23 cellular contexts compared by ENCODE assay signal in genomic region chr13:42063105-42063504, GRCh38. TPM values are rescaled to one million over a fixed set of nuclear protein-coding genes. Genes with fewer than 3 reads are reported as not detected.
DNase-seq lines count a peak whose midpoint lies in the region; ATAC-seq and TF ChIP-seq lines count a peak whose summit lies in the region.
"Had no signal": no experiment of that assay in that cellular context is flagged by ENCODE, and none has a peak within 500 bp of the region (broad histone marks: within the 10 kb centered on the region; RNA-seq: fewer than 3 reads in every experiment).

No MANE protein-coding gene starts in this region.

- H3K27me3 ChIP-seq in endodermal cell (ENCODE audit: control insufficient read depth, insufficient read depth, low read length, poor library complexity, severe bottlenecking) = no peaks in the 10 kb centered on the region
- H3K27me3 ChIP-seq: BLaER1, MG63, SJCRH30 had no signal

- peaks cover 7% of the 10 kb centered on the region for H3K4me1 Mint-ChIP-seq in T-helper 1 cell treated with Interleukin-12 subunit alpha and Interleukin-12 subunit beta and Interleukin-4 antibody, amounts not matched to agents 30 μg/mL and 1 μg/mL, for 36 hours (ENCODE audit: low read depth)
- H3K4me1 Mint-ChIP-seq in endodermal cell = peaks cover 3% of the 10 kb centered on the region
- peaks cover 5 to 6% of the 10 kb centered on the region in 2 donors for H3K4me1 Mint-ChIP-seq in stimulated activated naive B cell treated with anti-CD40 and anti-IgM and Interleukin-4, amounts not matched to agents 10 μg/mL and 1 μg/mL and 100 μg/mL, for 72 hours

- no peaks in the 10 kb centered on the region for H3K4me1 ChIP-seq in endodermal cell (ENCODE audit: control insufficient read depth, insufficient read depth, low read length)
- H3K4me1 ChIP-seq: BLaER1, Caco-2 had no signal

- ATAC-seq in HG02970 (IDR thresholded peaks at IDR 0.05; ENCODE audit: low FRiP score, unreplicated experiment) = no peak
- no peak for ATAC-seq in stimulated activated naive B cell treated with anti-CD40 and anti-IgM and Interleukin-4, amounts not matched to agents 10 μg/mL and 1 μg/mL and 100 μg/mL, for 72 hours (replicated peaks)
- ATAC-seq: HCT116, Panc1 had no signal

- WGBS in endodermal cell (ENCODE audit: insufficient coverage in 1 of 2, insufficient read length in 1 of 2), 2 experiments = 60 to 78% methylated on average over 1 to 2 of the region's 2 CpGs

- peaks cover 14% of the 10 kb centered on the region for H3K9me3 ChIP-seq in endodermal cell (ENCODE audit: control insufficient read depth, low read length)
- H3K9me3 ChIP-seq: Caco-2, MG63, SJCRH30 had no signal

- H3K27me3 Mint-ChIP-seq in T-helper 1 cell treated with Interleukin-12 subunit alpha and Interleukin-12 subunit beta and Interleukin-4 antibody, amounts not matched to agents 30 μg/mL and 1 μg/mL, for 36 hours (ENCODE audit: low read depth) = no peaks in the 10 kb centered on the region
- peaks cover 3% of the 10 kb centered on the region for H3K27me3 Mint-ChIP-seq in endodermal cell (ENCODE audit: insufficient read depth)
- H3K27me3 Mint-ChIP-seq in stimulated activated naive B cell treated with anti-CD40 and anti-IgM and Interleukin-4, amounts not matched to agents 10 μg/mL and 1 μg/mL and 100 μg/mL, for 72 hours = no peaks in the 10 kb centered on the region
- H3K27me3 Mint-ChIP-seq: CD4-positive, alpha-beta memory T cell had no signal

- TF ChIP-seq CTCF in endodermal cell (conservative IDR thresholded peaks at IDR 0.05) = no peak

- H3K27ac Mint-ChIP-seq in T-helper 1 cell treated with Interleukin-12 subunit alpha and Interleukin-12 subunit beta and Interleukin-4 antibody, amounts not matched to agents 30 μg/mL and 1 μg/mL, for 36 hours = peak overlapping the region; percentile 17
- no peak overlapping the region for H3K27ac Mint-ChIP-seq in endodermal cell
- H3K27ac Mint-ChIP-seq in stimulated activated naive B cell treated with anti-CD40 and anti-IgM and Interleukin-4, amounts not matched to agents 10 μg/mL and 1 μg/mL and 100 μg/mL, for 72 hours = no peak overlapping the region

- H3K9ac ChIP-seq in endodermal cell (ENCODE audit: extremely low read depth, low read length, poor library complexity, severe bottlenecking) = no peak overlapping the region
- H3K9ac ChIP-seq: BLaER1, GM23248 had no signal

- peaks cover 14% of the 10 kb centered on the region for H3K36me3 ChIP-seq in endodermal cell (ENCODE audit: control insufficient read depth, insufficient read depth, low read length)

- H3K4me3 Mint-ChIP-seq in T-helper 1 cell treated with Interleukin-12 subunit alpha and Interleukin-12 subunit beta and Interleukin-4 antibody, amounts not matched to agents 30 μg/mL and 1 μg/mL, for 36 hours = no peak overlapping the region
- H3K4me3 Mint-ChIP-seq in endodermal cell = no peak overlapping the region
- no peak overlapping the region for H3K4me3 Mint-ChIP-seq in stimulated activated naive B cell treated with anti-CD40 and anti-IgM and Interleukin-4, amounts not matched to agents 10 μg/mL and 1 μg/mL and 100 μg/mL, for 72 hours
- H3K4me3 Mint-ChIP-seq: CD4-positive, alpha-beta memory T cell had no signal

- peaks cover 5% of the 10 kb centered on the region for H3K9me3 Mint-ChIP-seq in T-helper 1 cell treated with Interleukin-12 subunit alpha and Interleukin-12 subunit beta and Interleukin-4 antibody, amounts not matched to agents 30 μg/mL and 1 μg/mL, for 36 hours
- peaks cover 8% of the 10 kb centered on the region for H3K9me3 Mint-ChIP-seq in endodermal cell
- H3K9me3 Mint-ChIP-seq in stimulated activated naive B cell treated with anti-CD40 and anti-IgM and Interleukin-4, amounts not matched to agents 10 μg/mL and 1 μg/mL and 100 μg/mL, for 72 hours = no peaks in the 10 kb centered on the region

- no peak overlapping the region for H3K27ac ChIP-seq in endodermal cell (ENCODE audit: low read depth, low read length)
- H3K27ac ChIP-seq: 22Rv1, BLaER1, GM23248, SJCRH30 had no signal

- peaks cover 22% of the 10 kb centered on the region for H3K36me3 Mint-ChIP-seq in T-helper 1 cell treated with Interleukin-12 subunit alpha and Interleukin-12 subunit beta and Interleukin-4 antibody, amounts not matched to agents 30 μg/mL and 1 μg/mL, for 36 hours (ENCODE audit: low read depth)
- H3K36me3 Mint-ChIP-seq in endodermal cell (ENCODE audit: low read depth) = peaks cover 16% of the 10 kb centered on the region
- H3K36me3 Mint-ChIP-seq in stimulated activated naive B cell treated with anti-CD40 and anti-IgM and Interleukin-4, amounts not matched to agents 10 μg/mL and 1 μg/mL and 100 μg/mL, for 72 hours = peaks cover 17 to 29% of the 10 kb centered on the region in 2 donors

- H3K4me3 ChIP-seq in endodermal cell (ENCODE audit: low read length) = no peak overlapping the region
- H3K4me3 ChIP-seq: BLaER1, GM23248, MG63, SJCRH30 had no signal

- DNase-seq in T-helper 1 cell (no peak), endodermal cell (peak; percentile 73), left kidney (ENCODE audit: low read depth, low spot score) (peak; percentile 37), NCI-H2081 (lab: John Stamatoyannopoulos, UW) (no peak)
- no peak for DNase-seq in activated effector memory CD4-positive, alpha-beta T cell treated with anti-CD3 and anti-CD28 coated beads, Interleukin-2, amount 50 U/mL, for 16 hours
- DNase-seq in stimulated activated naive B cell treated with anti-CD40 and anti-IgM and Interleukin-4, amounts not matched to agents 10 μg/mL and 1 μg/mL and 100 μg/mL, for 72 hours = no peak
- DNase-seq: ACHN; Caco-2; CD4-positive, alpha-beta memory T cell; DMS153; GM23248; Kasumi-1; MG63; NCI-H1417; NCI-H1694 treated with DMSO at 0.1 percent for 48 hours; NCI-H510A had no signal

RNA-seq across cellular contexts. Expression of gene DGKH, which starts 14.7 kb away (rescaled TPM):
- 10 to 100 TPM in 1 of 2 donors, 1 to 10 TPM in 1; 7.1 to 11.5 TPM for total RNA-seq in endodermal cell
- polyA plus RNA-seq in endodermal cell (2013, experiment 1 of 2) = 3.2 TPM
- 4.0 TPM for polyA plus RNA-seq in endodermal cell (2013, experiment 2 of 2)

Comparison
In these comparisons a context has a peak if more than half of its experiments do, and no peak if none do; other contexts are left out.
1. DNase-seq: peak in endodermal cell (single experiment) and left kidney (single experiment); none in T-helper 1 cell (0 of 5), activated effector memory CD4-positive, alpha-beta T cell treated with anti-CD3 and anti-CD28 coated beads, Interleukin-2, amount 50 U/mL, for 16 hours (single experiment), NCI-H2081 (0 of 2) and stimulated activated naive B cell treated with anti-CD40 and anti-IgM and Interleukin-4, amounts not matched to agents 10 μg/mL and 1 μg/mL and 100 μg/mL, for 72 hours (single experiment).